ENCODE assay signal across 14 cellular contexts in genomic region chr4:47209833-47210232, GRCh38.
DNase-seq lines count a peak whose midpoint lies in the region; ATAC-seq, FAIRE-seq and TF ChIP-seq lines count a peak whose summit lies in the region.
"Had no signal": no experiment of that assay in that cellular context is flagged by ENCODE, and none has a peak within 500 bp of the region (broad histone marks: within the 10 kb centered on the region; RNA-seq: fewer than 3 reads in every experiment).

No MANE protein-coding gene starts in this region.

- dilution Hi-C loops in keratinocyte (cut with MboI; ENCODE audit: extremely low pct_ligation_motif_present, low sequenced_read_pairs), result no loop called here

- no peaks in the 10 kb centered on the region for H3K9me3 ChIP-seq in keratinocyte (ENCODE audit: control insufficient read depth, low read depth, low read length)

- H3K36me3 ChIP-seq in brain microvascular endothelial cell (replicated peaks) (no peaks in the 10 kb centered on the region), keratinocyte (ENCODE audit: control insufficient read depth in 2 of 2, extremely low read depth in 1 of 2, insufficient read depth in 2 of 2, low read length in 2 of 2) (no peaks in the 10 kb centered on the region)

- ATAC-seq in left ventricle myocardium superior (no peak), HG03460 (IDR thresholded peaks at IDR 0.05; ENCODE audit: unreplicated experiment) (no peak)
- ATAC-seq: K562 had no signal

- H4K20me1 ChIP-seq in keratinocyte (ENCODE audit: control insufficient read depth, extremely low read depth, insufficient read depth, low read length), result no peaks in the 10 kb centered on the region

- peaks cover 9% of the 10 kb centered on the region for H3K4me1 ChIP-seq in keratinocyte (ENCODE audit: control insufficient read depth, extremely low read depth, insufficient read depth, low read length)

- DNase-seq in AG04449 (ENCODE audit: low read depth, low spot score) (peak; percentile 76), HT1080 (ENCODE audit: low read depth) (peak; percentile 92), brain microvascular endothelial cell (peak; percentile 78), keratinocyte (ENCODE audit: low read depth, low spot score) (peak; percentile 9), left ventricle myocardium superior (no peak), substantia nigra (lab: John Stamatoyannopoulos, UW) (no peak), retina (no peak)
- DNase-seq: activated CD8-positive, alpha-beta memory T cell treated with anti-CD3 and anti-CD28 coated beads for 24 hours; activated gamma-delta T cell; midbrain; NCI-H748 treated with DMSO at 0.1 percent for 48 hours; SHP77 had no signal

- no peak overlapping the region for H2AFZ ChIP-seq in keratinocyte (ENCODE audit: control insufficient read depth, low read length)

- H3K27ac ChIP-seq in brain microvascular endothelial cell, result peak overlapping the region; percentile 93
- H3K27ac ChIP-seq in keratinocyte (ENCODE audit: control insufficient read depth, insufficient read depth, low read length), result no peak overlapping the region
- H3K27ac ChIP-seq in substantia nigra (ENCODE audit: low read depth, low read length, poor library complexity, severe bottlenecking), result no peak overlapping the region

- H3K4me2 ChIP-seq in keratinocyte (ENCODE audit: control insufficient read depth, extremely low read depth, insufficient read depth, low read depth, low read length), result no peak overlapping the region

- in situ Hi-C loops in brain microvascular endothelial cell (cut with HindIII; ENCODE audit: low pct_ligation_motif_present, low sequenced_read_pairs), result no loop called here

- TF ChIP-seq CTCF in AG04449 (IDR thresholded peaks at IDR 0.05; ENCODE audit: insufficient read depth, low read length, missing control alignments) (no peak), brain microvascular endothelial cell (IDR thresholded peaks at IDR 0.05; ENCODE audit: low read depth, low read length, missing control alignments) (no peak), keratinocyte (optimal IDR thresholded peaks at IDR 0.05 in 1 of 3, IDR thresholded peaks at IDR 0.05 in 1 of 3, conservative IDR thresholded peaks at IDR 0.05 in 1 of 3; ENCODE audit: extremely low read depth in 1 of 3, insufficient read depth in 2 of 3, low read length in 3 of 3) (no peak)

- H3K9ac ChIP-seq in keratinocyte (ENCODE audit: control insufficient read depth, extremely low read depth, insufficient read depth, low read length), result no peak overlapping the region

- no peaks in the 10 kb centered on the region for H3K27me3 ChIP-seq in brain microvascular endothelial cell (replicated peaks)
- H3K27me3 ChIP-seq in keratinocyte (ENCODE audit: control insufficient read depth, extremely low read depth, insufficient read depth, low read length), result no peaks in the 10 kb centered on the region

- H3K4me3 ChIP-seq in AG04449 (ENCODE audit: low read depth, low read length) (no peak overlapping the region), brain microvascular endothelial cell (ENCODE audit: low read depth, low read length) (no peak overlapping the region), keratinocyte (ENCODE audit: control insufficient read depth in 2 of 3, extremely low read depth in 1 of 3, insufficient read depth in 2 of 3, low read depth in 1 of 3, low read length in 3 of 3) (no peak overlapping the region)
- H3K4me3 ChIP-seq: K562 had no signal

- CTCF ChIA-PET in AG04449 (lab: Yijun Ruan, JAX), result interaction anchor here (1.2 kb wide), 1 partner anchor 85 kb away, joined by 3 read pairs; no protein-coding TSS in a partner anchor

- intact Hi-C loops in left ventricle myocardium superior (cut with micrococcal nuclease), result no loop called here

- no peaks in the 10 kb centered on the region for H3K9me1 ChIP-seq in keratinocyte (ENCODE audit: control insufficient read depth, extremely low read depth, insufficient read depth, low read length)

- POLR2A ChIA-PET in AG04449 (lab: Yijun Ruan, JAX), result no interaction called here

- no peaks in the 10 kb centered on the region for H3K79me2 ChIP-seq in keratinocyte (ENCODE audit: control insufficient read depth, insufficient read depth, low read length)

- no peak for FAIRE-seq in keratinocyte (lab: Jason Lieb, UNC)
- FAIRE-seq: K562 had no signal

Comparison
In these comparisons a context has a peak if more than half of its experiments do, and no peak if none do; other contexts are left out.
1. DNase-seq: peak in AG04449 (single experiment), HT1080 (single experiment), brain microvascular endothelial cell (single experiment) and keratinocyte (single experiment); none in left ventricle myocardium superior (single experiment), substantia nigra (0 of 49) and retina (single experiment).